Comparison of ENCODE assay signal across 16 cellular contexts in the genomic region with DNA sequence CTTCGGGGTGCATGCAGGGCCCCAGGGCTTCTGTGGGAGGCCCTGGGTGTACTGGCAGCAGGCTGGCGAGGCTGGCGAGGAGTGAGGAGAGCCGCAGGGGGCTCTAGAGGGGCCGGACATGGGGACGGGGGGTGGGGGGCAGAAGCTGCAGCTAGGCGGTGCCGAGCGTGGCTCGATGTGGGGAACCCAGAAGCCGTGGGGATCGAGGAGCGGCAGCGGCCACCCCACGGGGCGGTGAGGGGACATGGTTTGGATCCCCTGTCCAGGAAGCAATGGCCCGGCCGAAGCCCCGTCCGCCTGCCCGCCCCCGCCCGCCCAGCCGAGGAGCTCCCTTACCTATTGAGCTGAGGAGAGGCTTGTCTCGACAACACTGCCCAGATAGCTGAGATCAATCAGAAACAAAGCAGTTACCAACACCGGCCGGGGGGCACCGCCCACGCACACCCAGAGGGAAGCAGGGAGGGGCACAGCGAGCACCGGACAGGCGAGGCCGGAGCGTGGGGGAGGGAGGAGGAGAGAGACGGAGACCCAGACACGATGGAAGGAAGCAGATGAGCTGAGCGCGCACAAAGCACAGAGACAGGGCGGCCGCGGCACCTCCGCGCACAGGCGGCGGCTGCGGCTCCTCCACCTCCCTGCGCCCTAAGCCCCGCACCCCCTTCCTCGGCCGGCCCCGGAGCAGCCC. TPM values are rescaled to one million over a fixed set of nuclear protein-coding genes. Genes with fewer than 3 reads are reported as not detected.
DNase-seq lines count a peak whose midpoint lies in the region; ATAC-seq and TF ChIP-seq lines count a peak whose summit lies in the region.
"Had no signal": no experiment of that assay in that cellular context is flagged by ENCODE, and none has a peak within 500 bp of the region (broad histone marks: within the 10 kb centered on the region; RNA-seq: fewer than 3 reads in every experiment).

No MANE protein-coding gene starts in this region.

- no peak for TF ChIP-seq POLR2A in breast epithelium (IDR thresholded peaks at IDR 0.05)

- H3K27me3 ChIP-seq in breast epithelium (peaks cover 0 to 18% of the 10 kb centered on the region in 2 donors), ectodermal cell (ENCODE audit: control insufficient read depth, insufficient read depth, low read length, poor library complexity, severe bottlenecking) (no peaks in the 10 kb centered on the region), upper lobe of right lung (peaks cover 34% of the 10 kb centered on the region)

- peak; percentile 16 for ATAC-seq in left colon
- ATAC-seq in left lobe of liver = no peak
- no peak for ATAC-seq in Right ventricle myocardium inferior
- ATAC-seq in upper lobe of right lung = no peak

- H3K27me3 Mint-ChIP-seq in MCF 10A (ENCODE audit: insufficient read depth, unreplicated experiment) = no peaks in the 10 kb centered on the region

- 47 to 52% methylated on average over 51 of the region's 51 CpGs for WGBS in ectodermal cell, 2 experiments

- TF ChIP-seq CTCF in breast epithelium (IDR thresholded peaks at IDR 0.05) (no peak), MCF 10A (IDR thresholded peaks at IDR 0.05; ENCODE audit: unreplicated experiment) (no peak), upper lobe of right lung (IDR thresholded peaks at IDR 0.05) (no peak)

- H3K9me3 Mint-ChIP-seq in MCF 10A (ENCODE audit: unreplicated experiment) = no peaks in the 10 kb centered on the region
- H3K9me3 Mint-ChIP-seq: dendritic cell treated with granulocyte-macrophage colony-stimulating factor and Interleukin-4, amounts not matched to agents 40 ng/mL and 50 ng/mL, for 4 days; HFFc6 had no signal

- peaks cover 10% of the 10 kb centered on the region for H3K36me3 Mint-ChIP-seq in MCF 10A (ENCODE audit: insufficient read depth, unreplicated experiment)

- H3K27ac ChIP-seq in breast epithelium (no peak overlapping the region), ectodermal cell (ENCODE audit: insufficient read depth, low read depth, low read length, poor library complexity, severe bottlenecking) (no peak overlapping the region), upper lobe of right lung (no peak overlapping the region)

- peak overlapping the region in 2 of 3 donors; percentile 35 to 49 for H3K4me3 ChIP-seq in breast epithelium
- H3K4me3 ChIP-seq in ectodermal cell (ENCODE audit: insufficient read depth, low read depth, low read length) = peak overlapping the region; percentile 31
- no peak overlapping the region for H3K4me3 ChIP-seq in upper lobe of right lung

- H3K4me1 ChIP-seq in breast epithelium (no peaks in the 10 kb centered on the region), ectodermal cell (ENCODE audit: control insufficient read depth, insufficient read depth, low read length) (no peaks in the 10 kb centered on the region), upper lobe of right lung (no peaks in the 10 kb centered on the region)

- no peaks in the 10 kb centered on the region for H3K36me3 ChIP-seq in breast epithelium
- no peaks in the 10 kb centered on the region for H3K36me3 ChIP-seq in ectodermal cell (ENCODE audit: control insufficient read depth, insufficient read depth, low read length)
- H3K36me3 ChIP-seq in upper lobe of right lung = no peaks in the 10 kb centered on the region

- no peaks in the 10 kb centered on the region for H3K4me1 Mint-ChIP-seq in MCF 10A (ENCODE audit: insufficient read depth, unreplicated experiment)

- BruUV-seq in MCF 10A (replicated peaks; lab: Mats Ljungman, UMichigan) = no TSS peak

- CTCF ChIA-PET in MCF 10A (lab: Yijun Ruan, JAX) = interaction anchor here (3.6 kb wide), 1 partner anchor 9 kb away, joined by 13 read pairs; no protein-coding TSS in a partner anchor

- POLR2A ChIA-PET in MCF 10A (lab: Yijun Ruan, JAX) = no interaction called here

- DNase-seq in breast epithelium (ENCODE audit: low spot score in 2 of 2) (no peak), MCF 10A (ENCODE audit: unreplicated experiment) (no peak), left colon (no peak), activated gamma-delta T cell treated with Interleukin-2 at 50 U/mL for 16 hours (no peak), left lobe of liver (ENCODE audit: low spot score) (no peak), Right ventricle myocardium inferior (ENCODE audit: missing footprints) (no peak), upper lobe of right lung (no peak)
- DNase-seq: activated gamma-delta T cell, HFFc6, NCI-H1048, NCI-H748 treated with DMSO at 0.1 percent for 48 hours had no signal

- no peak overlapping the region for H3K4me3 Mint-ChIP-seq in MCF 10A (ENCODE audit: unreplicated experiment)
- H3K4me3 Mint-ChIP-seq: dendritic cell treated with granulocyte-macrophage colony-stimulating factor and Interleukin-4, amounts not matched to agents 40 ng/mL and 50 ng/mL, for 4 days; HFFc6 had no signal

- H3K27ac Mint-ChIP-seq in MCF 10A (ENCODE audit: low read depth, unreplicated experiment) = no peak overlapping the region
- H3K27ac Mint-ChIP-seq: dendritic cell treated with granulocyte-macrophage colony-stimulating factor and Interleukin-4, amounts not matched to agents 40 ng/mL and 50 ng/mL, for 4 days; HFFc6 had no signal

- intact Hi-C loops in breast epithelium (cut with DNase I; ENCODE audit: low total_unique reads) = no loop called here
- intact Hi-C loops in MCF 10A (cut with micrococcal nuclease) = no loop called here
- intact Hi-C loops in left colon (cut with DNase I, micrococcal nuclease) = no loop called here
- intact Hi-C loops in Right ventricle myocardium inferior (cut with DNase I) = no loop called here
- intact Hi-C loops in upper lobe of right lung (cut with DNase I) = no loop called here

- H3K9me3 ChIP-seq in breast epithelium (no peaks in the 10 kb centered on the region), ectodermal cell (ENCODE audit: control insufficient read depth, low read length) (no peaks in the 10 kb centered on the region), upper lobe of right lung (no peaks in the 10 kb centered on the region)

RNA-seq across cellular contexts. Expression of gene IGSF9B, which starts 38.7 kb away (rescaled TPM):
- total RNA-seq in breast epithelium (1 to 10 TPM in 2 of 3 donors, under 1 TPM in 1; 0.64 to 4.5 (median 3.3) TPM), MCF 10A (2022) (13.9 and 19.7 TPM in 2 replicates), left colon (1 to 10 TPM; 2.3 to 4.4 TPM), left lobe of liver (0.13 TPM), Right ventricle myocardium inferior (41.7 TPM), upper lobe of right lung (2.9 TPM)
- polyA plus RNA-seq in ectodermal cell (2013, experiment 1 of 4) = 6.9 TPM
- polyA plus RNA-seq in ectodermal cell (2013, experiment 2 of 4) = 12.9 TPM
- 8.1 TPM for polyA plus RNA-seq in ectodermal cell (2013, experiment 3 of 4)
- polyA plus RNA-seq in ectodermal cell (2013, experiment 4 of 4) = 12.2 TPM
- total RNA-seq: HFFc6, lung microvascular endothelial cell had no signal
- polyA plus RNA-seq: AG04450, fibroblast of lung had no signal
